ENCODE assay signal across 1 cellular context in the genomic region with DNA sequence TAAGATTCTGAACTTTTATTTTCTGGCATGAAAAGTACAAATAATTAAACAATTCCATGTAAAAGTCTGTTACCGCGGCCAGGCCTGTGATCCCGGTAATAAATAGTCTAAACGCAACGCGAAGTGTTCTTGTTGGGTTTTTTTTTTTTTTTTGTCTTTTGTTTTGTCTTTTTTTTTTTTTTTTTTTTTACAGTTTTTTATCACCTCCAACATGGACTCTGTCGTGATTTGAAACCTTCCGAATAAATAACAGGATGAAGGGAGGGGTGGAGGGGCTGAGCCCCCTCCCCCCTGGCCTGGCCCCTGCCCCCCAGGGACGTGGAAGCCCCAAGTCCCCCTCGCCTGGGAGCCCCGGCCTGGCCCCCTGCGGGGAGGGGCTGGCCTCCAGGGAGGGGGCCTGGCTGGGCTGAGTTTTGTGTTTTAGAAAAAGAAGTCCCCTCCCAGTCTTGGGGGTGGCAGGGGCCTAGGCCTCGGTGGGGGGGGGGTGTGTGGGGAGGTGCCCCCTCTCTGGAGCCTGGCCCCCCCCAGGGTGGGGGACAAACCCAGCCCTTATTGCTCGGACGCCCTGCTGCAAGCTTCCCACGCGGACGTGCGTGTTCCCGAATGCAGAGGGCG.
TF ChIP-seq lines count a peak whose summit lies in the region.

No MANE protein-coding gene starts in this region.

TF ChIP-seq in IMR-90, 13 proteins besides CTCF, POLR2A, EP300 and RAD21:
- no peak for TF ChIP-seq RFX5 (IDR thresholded peaks at IDR 0.05; ENCODE audit: low read depth, low read length)
